8 cellular contexts compared by ENCODE assay signal in the genomic region with DNA sequence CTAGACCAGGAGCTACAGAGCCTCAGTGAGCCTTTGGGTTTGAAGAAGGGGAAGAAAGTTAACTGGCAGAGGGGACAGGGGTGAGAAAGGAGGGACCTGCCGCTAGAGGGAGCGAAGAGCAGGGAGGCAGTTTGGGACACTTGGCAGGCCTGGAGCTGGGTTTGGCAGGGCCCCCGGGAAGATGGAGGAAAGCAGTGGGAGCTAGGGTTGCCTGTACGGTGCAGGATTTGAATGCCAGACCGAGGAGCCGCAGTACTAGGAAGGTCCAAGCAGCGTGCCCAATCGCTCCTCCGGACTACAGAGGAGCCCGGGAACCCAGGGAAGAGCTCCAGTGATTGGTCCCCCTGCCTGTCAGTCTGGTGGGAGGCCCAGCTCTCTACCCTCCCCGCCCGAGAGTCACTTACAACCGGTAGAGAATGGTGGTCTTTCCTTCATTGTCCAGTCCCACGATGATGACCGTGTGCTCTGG. TPM values are rescaled to one million over a fixed set of nuclear protein-coding genes. Genes with fewer than 3 reads are reported as not detected.
DNase-seq lines count a peak whose midpoint lies in the region; ATAC-seq and TF ChIP-seq lines count a peak whose summit lies in the region.

No MANE protein-coding gene starts in this region.

- H3K4me3 ChIP-seq in ovary (peak overlapping the region; percentile 43), thymus (ENCODE audit: low read length) (peak overlapping the region; percentile 62)

- H3K4me1 Mint-ChIP-seq in activated naive CD8-positive, alpha-beta T cell (ENCODE audit: low read depth): peaks cover 24% of the 10 kb centered on the region

- H3K36me3 ChIP-seq in ovary (no peaks in the 10 kb centered on the region), thymus (ENCODE audit: control insufficient read depth, insufficient read depth) (peaks cover 8% of the 10 kb centered on the region)

- peak overlapping the region; percentile 46 for H3K27ac Mint-ChIP-seq in activated naive CD8-positive, alpha-beta T cell

- no peak overlapping the region for H3K27ac ChIP-seq in ovary
- H3K27ac ChIP-seq in thymus (ENCODE audit: low read depth): peak overlapping the region; percentile 92

- ATAC-seq in GM19324 (IDR thresholded peaks at IDR 0.05; ENCODE audit: low FRiP score, unreplicated experiment) (peak; percentile 49), SK-N-SH treated with all-trans-retinoic acid at 6 μM for 48 hours (peak; percentile 98), Right ventricle myocardium superior (ENCODE audit: poor library complexity) (peak; percentile 91)

- intact Hi-C loops in Right ventricle myocardium superior (cut with DNase I) (no loop called here), ovary (cut with DNase I) (loop anchor here in 3 of 4 donors (5.0 to 10.0 kb wide), 2 partner anchors 70 to 78 kb away; no protein-coding TSS in a partner anchor)

- no peaks in the 10 kb centered on the region for H3K9me3 Mint-ChIP-seq in activated naive CD8-positive, alpha-beta T cell (ENCODE audit: low read depth)

- H3K4me1 ChIP-seq in ovary (ENCODE audit: insufficient read depth) (no peaks in the 10 kb centered on the region), thymus (ENCODE audit: control insufficient read depth, insufficient read depth, low read length) (peaks cover 14% of the 10 kb centered on the region)

- WGBS in ovary, 3 donors: 0 to 1% (median 1%) methylated on average over 15 of the region's 15 CpGs
- under 1% methylated on average over 15 of the region's 15 CpGs for WGBS in thymus

- no peaks in the 10 kb centered on the region for H3K27me3 Mint-ChIP-seq in activated naive CD8-positive, alpha-beta T cell

- peak; percentile 28 to 55 (median 47) for TF ChIP-seq CTCF in ovary (IDR thresholded peaks at IDR 0.05)

- TF ChIP-seq EP300 in ovary (IDR thresholded peaks at IDR 0.05): no peak

- in situ Hi-C loops in KBM-7 (cut with MboI; ENCODE audit: low pct_unique_long_range_greater_than_20kb, low sequenced_read_pairs): loop anchor here (25.0 kb wide), 1 partner anchor 177 kb away; no protein-coding TSS in a partner anchor

- no peak for TF ChIP-seq POLR2A in ovary (IDR thresholded peaks at IDR 0.05)

- DNase-seq in AML-193 (lab: John Stamatoyannopoulos, UW) (peak; percentile 87 to 88), KBM-7 (peak; percentile 94), Right ventricle myocardium superior (peak; percentile 95), ovary (peak; percentile 70 to 86 (median 83))

- H3K27me3 ChIP-seq in ovary: no peaks in the 10 kb centered on the region
- no peaks in the 10 kb centered on the region for H3K27me3 ChIP-seq in thymus (ENCODE audit: control insufficient read depth, insufficient read depth)

- no peaks in the 10 kb centered on the region for H3K36me3 Mint-ChIP-seq in activated naive CD8-positive, alpha-beta T cell

- H3K4me3 Mint-ChIP-seq in activated naive CD8-positive, alpha-beta T cell: peak overlapping the region; percentile 99

- H3K9me3 ChIP-seq in ovary (no peaks in the 10 kb centered on the region), thymus (ENCODE audit: control insufficient read depth) (no peaks in the 10 kb centered on the region)

TF ChIP-seq in SK-N-SH treated with all-trans-retinoic acid at 6 μM for 48 hours, 23 proteins besides CTCF, POLR2A, EP300 and RAD21:
- TF ChIP-seq SNAI2 (CRISPR knock-in tag; IDR thresholded peaks at IDR 0.05): no peak

RNA-seq across cellular contexts. Expression of a gene that starts 1.3 kb away (rescaled TPM):
- total RNA-seq in Right ventricle myocardium superior (not detected), ovary (not detected)
- polyA plus RNA-seq in ovary (not detected), thymus (6.3 TPM)

RNA-seq across cellular contexts. Expression of a gene that starts 13.3 kb away (rescaled TPM):
- total RNA-seq in Right ventricle myocardium superior: 14.1 TPM
- 10 to 100 TPM; 14.0 to 58.6 (median 32.3) TPM for total RNA-seq in ovary
- 10 to 100 TPM; 11.6 to 35.4 TPM for polyA plus RNA-seq in ovary
- polyA plus RNA-seq in thymus: 66.4 TPM

RNA-seq across cellular contexts. Expression of a gene that starts 32.8 kb away (rescaled TPM):
- total RNA-seq in Right ventricle myocardium superior (4.6 TPM), ovary (10 to 100 TPM in 3 of 7 donors, 1 to 10 TPM in 4; 5.6 to 17.7 (median 9.6) TPM)
- polyA plus RNA-seq in ovary (1 to 10 TPM; 2.6 to 6.9 TPM), thymus (11.7 TPM)

RNA-seq across cellular contexts. Expression of a gene that starts 35.4 kb away (rescaled TPM):
- total RNA-seq in Right ventricle myocardium superior (934 TPM), ovary (1,000 to 10,000 TPM; 2,549 to 5,697 (median 3,184) TPM)
- polyA plus RNA-seq in ovary (1,000 to 10,000 TPM; 2,272 to 5,597 TPM), thymus (3,788 TPM)
